ENCODE assay signal across 8 cellular contexts in genomic region chr1:52725903-52726264, GRCh38. TPM values are rescaled to one million over a fixed set of nuclear protein-coding genes. Genes with fewer than 3 reads are reported as not detected.
DNase-seq lines count a peak whose midpoint lies in the region; ATAC-seq, FAIRE-seq and TF ChIP-seq lines count a peak whose summit lies in the region.

No MANE protein-coding gene starts in this region.

- no peaks in the 10 kb centered on the region for H3K36me3 ChIP-seq in H7 (replicated peaks; ENCODE audit: control insufficient read depth, insufficient read depth, low read length)
- no peaks in the 10 kb centered on the region for H3K36me3 ChIP-seq in left ventricle myocardium inferior

- peak overlapping the region; percentile 93 for H3K27ac ChIP-seq in left ventricle myocardium inferior (replicated peaks)

- peaks cover 2% of the 10 kb centered on the region for H3K36me3 Mint-ChIP-seq in activated CD8-positive, alpha-beta T cell treated with anti-CD3 and anti-CD28 coated beads for 36 hours (ENCODE audit: low read depth)

- H3K4me1 ChIP-seq in left ventricle myocardium inferior: peaks cover 44% of the 10 kb centered on the region

- ATAC-seq in activated CD8-positive, alpha-beta T cell treated with anti-CD3 and anti-CD28 coated beads for 36 hours: no peak
- no peak for ATAC-seq in HG03342 (IDR thresholded peaks at IDR 0.05; ENCODE audit: unreplicated experiment)

- H3K9me3 ChIP-seq in left ventricle myocardium inferior (replicated peaks): no peaks in the 10 kb centered on the region

- peak overlapping the region; percentile 68 for H3K27ac Mint-ChIP-seq in activated CD8-positive, alpha-beta T cell treated with anti-CD3 and anti-CD28 coated beads for 36 hours

- H3K9me3 Mint-ChIP-seq in activated CD8-positive, alpha-beta T cell treated with anti-CD3 and anti-CD28 coated beads for 36 hours: no peaks in the 10 kb centered on the region

- CTCF ChIA-PET in activated CD8-positive, alpha-beta T cell treated with anti-CD3 and anti-CD28 coated beads for 36 hours (lab: Charles Lee): interaction anchor here (0.8 to 1.9 kb wide), 3 partner anchors 26 to 196 kb away, joined by 3 to 6 read pairs (median 3); no protein-coding TSS in a partner anchor

- TF ChIP-seq CTCF in activated CD8-positive, alpha-beta T cell treated with anti-CD3 and anti-CD28 coated beads for 36 hours (IDR thresholded peaks at IDR 0.05): no peak
- TF ChIP-seq CTCF in left ventricle myocardium inferior (IDR thresholded peaks at IDR 0.05; ENCODE audit: borderline replicate concordance): no peak

- intact Hi-C loops in activated CD8-positive, alpha-beta T cell treated with anti-CD3 and anti-CD28 coated beads for 36 hours (cut with micrococcal nuclease): no loop called here
- intact Hi-C loops in left ventricle myocardium inferior (cut with micrococcal nuclease): no loop called here

- DNase-seq in H7 (no peak), left ventricle myocardium inferior (no peak), smooth muscle cell of the brain vasculature (ENCODE audit: low read depth, low spot score) (peak; percentile 9), NCI-H1105 treated with DMSO at 0.1 percent for 48 hours (lab: John Stamatoyannopoulos, UW) (no peak), frontal cortex (ENCODE audit: low spot score in 2 of 2) (no peak), NCI-H345 treated with DMSO at 0.1 percent for 48 hours (lab: John Stamatoyannopoulos, UW; ENCODE audit: unreplicated experiment) (no peak)
- DNase-seq in activated CD8-positive, alpha-beta T cell treated with anti-CD3 and anti-CD28 coated beads for 36 hours: no peak

- H3K4me3 ChIP-seq in H7 (ENCODE audit: insufficient read depth, low read depth, low read length) (0 out of 2 replicates have a peak overlapping the region, but pooled peaks have one; percentile 3), left ventricle myocardium inferior (peak overlapping the region; percentile 96)

- FAIRE-seq in frontal cortex (lab: Jason Lieb, UNC): no peak

- H3K27me3 ChIP-seq in H7 (ENCODE audit: control insufficient read depth, insufficient read depth, low read length) (no peaks in the 10 kb centered on the region), left ventricle myocardium inferior (ENCODE audit: low read depth) (no peaks in the 10 kb centered on the region)

- no peaks in the 10 kb centered on the region for H3K27me3 Mint-ChIP-seq in activated CD8-positive, alpha-beta T cell treated with anti-CD3 and anti-CD28 coated beads for 36 hours

- H3K4me1 Mint-ChIP-seq in activated CD8-positive, alpha-beta T cell treated with anti-CD3 and anti-CD28 coated beads for 36 hours (ENCODE audit: low read depth): peaks cover 29% of the 10 kb centered on the region

- POLR2A ChIA-PET in activated CD8-positive, alpha-beta T cell treated with anti-CD3 and anti-CD28 coated beads for 36 hours (lab: Charles Lee): interaction anchor here (0.7 to 1.8 kb wide), 4 partner anchors 12 to 199 kb away, joined by 3 to 9 read pairs (median 4); no protein-coding TSS in a partner anchor

- H3K4me3 Mint-ChIP-seq in activated CD8-positive, alpha-beta T cell treated with anti-CD3 and anti-CD28 coated beads for 36 hours: peak overlapping the region; percentile 95

RNA-seq across cellular contexts. Expression of gene ZYG11B, which starts 0.4 kb away (rescaled TPM):
- total RNA-seq in H7 (2014; rRNA removed; shearing (Covaris generic)): 31.6 and 45.2 TPM in 2 replicates
- 10 to 100 TPM; 10.8 to 10.9 TPM for total RNA-seq in activated CD8-positive, alpha-beta T cell treated with anti-CD3 and anti-CD28 coated beads for 36 hours
- total RNA-seq in left ventricle myocardium inferior (68.3 TPM), frontal cortex (172 TPM)

RNA-seq across cellular contexts. Expression of gene COA7, which starts 27.7 kb away (rescaled TPM):
- 23.3 and 30.0 TPM in 2 replicates for total RNA-seq in H7 (2014; rRNA removed; shearing (Covaris generic))
- 10 to 100 TPM; 16.3 to 17.6 TPM for total RNA-seq in activated CD8-positive, alpha-beta T cell treated with anti-CD3 and anti-CD28 coated beads for 36 hours
- total RNA-seq in left ventricle myocardium inferior (18.5 TPM), frontal cortex (27.3 TPM)
